ENCODE assay signal across 1 cellular context in the genomic region with DNA sequence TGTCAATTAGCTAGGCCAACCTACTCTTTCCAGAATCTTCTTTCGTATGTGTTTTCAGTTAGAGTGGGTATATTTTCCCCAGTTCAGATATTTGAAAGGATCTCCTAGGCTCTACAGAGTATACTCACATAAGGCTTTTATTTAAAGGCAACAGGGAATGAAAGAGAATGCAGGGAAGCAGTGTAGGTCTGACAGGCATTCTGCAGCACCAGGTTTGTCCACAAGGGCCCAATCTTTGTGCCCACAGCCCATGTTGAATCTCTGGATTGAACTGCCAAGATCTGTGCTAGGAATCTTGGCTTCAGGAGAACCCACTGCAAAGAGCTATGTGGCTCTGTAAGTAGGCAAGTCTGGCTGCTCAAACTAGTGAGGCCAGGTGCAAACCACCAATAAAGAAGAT.
TF ChIP-seq lines count a peak whose summit lies in the region.

No MANE protein-coding gene starts in this region.

TF ChIP-seq in H1, 55 proteins besides CTCF, POLR2A, EP300 and RAD21:
- no peak for TF ChIP-seq KDM4A (IDR thresholded peaks at IDR 0.05; ENCODE audit: low read depth, low read length, severe bottlenecking)
- TF ChIP-seq MAFK (IDR thresholded peaks at IDR 0.05; ENCODE audit: low read depth, low read length): no peak
- no peak for TF ChIP-seq CHD1 (IDR thresholded peaks at IDR 0.05; ENCODE audit: low read depth, low read length)
- TF ChIP-seq SP4 (IDR thresholded peaks at IDR 0.05; ENCODE audit: low read length): no peak
- TF ChIP-seq GABPA (IDR thresholded peaks at IDR 0.05; ENCODE audit: borderline replicate concordance, insufficient read depth, low read length): no peak
- TF ChIP-seq KDM1A (IDR thresholded peaks at IDR 0.05; ENCODE audit: borderline replicate concordance, low read length): no peak
- no peak for TF ChIP-seq GTF2F1 (IDR thresholded peaks at IDR 0.05; ENCODE audit: borderline replicate concordance, low read depth, low read length)
